Comparison of ENCODE assay signal across 7 cellular contexts in genomic region chr14:93332853-93333630, GRCh38. TPM values are rescaled to one million over a fixed set of nuclear protein-coding genes. Genes with fewer than 3 reads are reported as not detected.
A peak's percentile ranks its signal among the peaks of the same experiment; 100 is the strongest.
DNase-seq lines count a peak whose midpoint lies in the region; ATAC-seq and TF ChIP-seq lines count a peak whose summit lies in the region.

Gene BTBD7, minus strand, starts transcription at chr14:93333036. Its CDS starts 36,985 bp downstream, at chr14:93296051.

- ATAC-seq in GM18517 (IDR thresholded peaks at IDR 0.05; ENCODE audit: unreplicated experiment) (peak; percentile 54), HG03039 (IDR thresholded peaks at IDR 0.05; ENCODE audit: unreplicated experiment) (peak; percentile 80)

- WGBS in hepatocyte (ENCODE audit: low lambda C conversion rate, missing lambda C conversion rate) = 1% methylated on average over 56 of the region's 74 CpGs

- H3K4me1 ChIP-seq in hepatocyte (ENCODE audit: insufficient read depth) = peaks cover 12% of the 10 kb centered on the region

- peaks cover 29% of the 10 kb centered on the region for H4K20me1 ChIP-seq in hepatocyte (ENCODE audit: insufficient read depth, poor library complexity, severe bottlenecking)

- DNase-seq in NCI-H2081 treated with DMSO at 0.1 percent for 48 hours (lab: John Stamatoyannopoulos, UW) = peak; percentile 84
- DNase-seq in T1000 (lab: John Stamatoyannopoulos, UW) = peak; percentile 95
- DNase-seq in astrocyte of the hippocampus (ENCODE audit: low read depth, low spot score) = peak; percentile 99
- peak; percentile 100 for DNase-seq in hepatocyte (ENCODE audit: low spot score)
- peak; percentile 97 for DNase-seq in retina

- peaks cover 57% of the 10 kb centered on the region for H3K79me2 ChIP-seq in hepatocyte

- H3K9me2 ChIP-seq in hepatocyte (replicated peaks; ENCODE audit: insufficient read depth) = no peaks in the 10 kb centered on the region

- no peaks in the 10 kb centered on the region for H3K27me3 ChIP-seq in hepatocyte

- H3K9me3 ChIP-seq in hepatocyte (ENCODE audit: low read depth) = no peaks in the 10 kb centered on the region

- H3K4me2 ChIP-seq in hepatocyte = peak within 1 kb of the TSS; percentile 83

- peak; percentile 41 for TF ChIP-seq CTCF in hepatocyte (IDR thresholded peaks at IDR 0.05; ENCODE audit: poor library complexity)

- H3K36me3 ChIP-seq in hepatocyte (replicated peaks; ENCODE audit: insufficient read depth, low read depth) = no peaks in the 10 kb centered on the region

- peak within 1 kb of the TSS; percentile 70 for H2AFZ ChIP-seq in hepatocyte

- H3K27ac ChIP-seq in hepatocyte = peak within 1 kb of the TSS; percentile 97

- peak within 1 kb of the TSS; percentile 65 for H3K4me3 ChIP-seq in hepatocyte

RNA-seq across cellular contexts. Expression of gene BTBD7, which starts in this region (rescaled TPM):
- total RNA-seq in hepatocyte = 24.5 and 25.8 TPM in 2 replicates
- polyA plus RNA-seq in hepatocyte = 14.4 and 14.8 TPM in 2 replicates

Comparison
In these comparisons a context has a peak if more than half of its experiments do, and no peak if none do; other contexts are left out.
1. Peak in every context shown above with its lines: DNase-seq, ATAC-seq, H3K4me3 ChIP-seq and H3K27ac ChIP-seq.